7 cellular contexts compared by ENCODE assay signal in the genomic region with DNA sequence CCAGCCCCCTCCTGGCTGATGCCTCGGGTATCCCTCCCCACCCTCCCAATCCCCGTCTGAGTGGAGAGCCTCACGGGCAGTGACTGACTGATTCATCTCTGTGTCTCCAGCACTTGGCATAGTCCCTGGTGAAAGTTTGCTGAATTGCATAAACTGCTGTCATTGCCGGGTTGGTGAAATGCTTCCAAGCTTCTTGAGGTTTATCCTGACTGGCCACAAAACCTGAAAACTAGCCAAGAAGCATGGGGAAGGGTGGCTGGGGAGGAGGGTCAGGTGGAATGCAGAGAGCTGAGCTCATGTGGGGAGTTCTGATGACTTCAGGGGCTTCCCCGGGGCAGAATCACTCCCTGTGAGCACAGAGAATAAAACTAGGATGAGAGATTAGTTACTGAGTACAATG. TPM values are rescaled to one million over a fixed set of nuclear protein-coding genes. Genes with fewer than 3 reads are reported as not detected.
DNase-seq lines count a peak whose midpoint lies in the region; ATAC-seq and TF ChIP-seq lines count a peak whose summit lies in the region.

No MANE protein-coding gene starts in this region.

- ATAC-seq in lower lobe of right lung: peak; percentile 9 to 41

- WGBS in neuronal stem cell (ENCODE audit: extremely low coverage in 2 of 2, insufficient read length in 2 of 2, insufficient replicate concordance in 1 of 2), 2 donors: no CpG with 5 or more reads among the region's 5 CpGs

- H3K79me1 ChIP-seq in neuronal stem cell (ENCODE audit: low read depth, low read length): no peaks in the 10 kb centered on the region

- no peak overlapping the region for H3K14ac ChIP-seq in neuronal stem cell (ENCODE audit: low read length)

- no peak overlapping the region for H3K9ac ChIP-seq in colonic mucosa (ENCODE audit: low read depth in 2 of 2, low read length in 2 of 2)
- no peak overlapping the region for H3K9ac ChIP-seq in neuronal stem cell (ENCODE audit: low read depth, low read length, poor library complexity)

- H4K91ac ChIP-seq in neuronal stem cell (ENCODE audit: low read depth, low read length, poor library complexity): no peak overlapping the region

- DNase-seq in M059J (ENCODE audit: low read depth) (peak; percentile 100), colonic mucosa (peak; percentile 29), lower lobe of right lung (no peak), ureter (ENCODE audit: low spot score) (peak; percentile 71), NCI-H1092 (lab: John Stamatoyannopoulos, UW) (no peak), neuronal stem cell (ENCODE audit: low spot score) (no peak), NCI-H1105 treated with DMSO at 0.1 percent for 48 hours (lab: John Stamatoyannopoulos, UW) (no peak)

- H3K9me3 ChIP-seq in colonic mucosa (no peaks in the 10 kb centered on the region), lower lobe of right lung (no peaks in the 10 kb centered on the region), neuronal stem cell (replicated peaks in 1 of 2; ENCODE audit: control insufficient read depth in 2 of 2, insufficient read depth in 1 of 2, low read depth in 1 of 2, low read length in 2 of 2) (no peaks in the 10 kb centered on the region)

- no peaks in the 10 kb centered on the region for H3K4me1 ChIP-seq in colonic mucosa
- H3K4me1 ChIP-seq in lower lobe of right lung: peaks cover 26% of the 10 kb centered on the region
- H3K4me1 ChIP-seq in neuronal stem cell (ENCODE audit: control insufficient read depth in 2 of 2, insufficient read depth in 1 of 2, low read depth in 1 of 2, low read length in 2 of 2): peaks cover 6 to 13% of the 10 kb centered on the region in 2 donors

- no peaks in the 10 kb centered on the region for H3K36me3 ChIP-seq in colonic mucosa
- H3K36me3 ChIP-seq in lower lobe of right lung: no peaks in the 10 kb centered on the region
- H3K36me3 ChIP-seq in neuronal stem cell (replicated peaks in 1 of 2; ENCODE audit: control insufficient read depth in 2 of 2, insufficient read depth in 2 of 2, low read length in 2 of 2): no peaks in the 10 kb centered on the region

- TF ChIP-seq CTCF in colonic mucosa (IDR thresholded peaks at IDR 0.05) (no peak), lower lobe of right lung (IDR thresholded peaks at IDR 0.05) (no peak)

- no peaks in the 10 kb centered on the region for H3K27me3 ChIP-seq in colonic mucosa
- H3K27me3 ChIP-seq in lower lobe of right lung (ENCODE audit: low read depth): no peaks in the 10 kb centered on the region
- peaks cover 0 to 17% (median 4%) of the 10 kb centered on the region in 3 experiments for H3K27me3 ChIP-seq in neuronal stem cell (ENCODE audit: control insufficient read depth in 3 of 3, insufficient read depth in 3 of 3, low read depth in 1 of 3, low read length in 3 of 3)

- no peak overlapping the region for H3K23ac ChIP-seq in neuronal stem cell (ENCODE audit: low read depth, low read length, poor library complexity)

- no peak overlapping the region for H4K8ac ChIP-seq in neuronal stem cell (ENCODE audit: low read depth, low read length)

- H3K4me3 ChIP-seq in colonic mucosa (no peak overlapping the region), lower lobe of right lung (no peak overlapping the region), neuronal stem cell (ENCODE audit: low read length in 2 of 2) (no peak overlapping the region)

- H2BK120ac ChIP-seq in neuronal stem cell (ENCODE audit: low read depth, low read length): no peak overlapping the region

- no peak overlapping the region for H2AFZ ChIP-seq in neuronal stem cell (ENCODE audit: low read length)

- H3K4me2 ChIP-seq in neuronal stem cell (ENCODE audit: insufficient read depth, low read length, poor library complexity, severe bottlenecking): no peak overlapping the region

- H3K4ac ChIP-seq in neuronal stem cell (ENCODE audit: low read length): no peak overlapping the region

- H2AK5ac ChIP-seq in neuronal stem cell (ENCODE audit: low read depth, low read length): no peak overlapping the region

- no peak overlapping the region for H2BK15ac ChIP-seq in neuronal stem cell (ENCODE audit: low read length)

- no peak overlapping the region for H2BK12ac ChIP-seq in neuronal stem cell (ENCODE audit: low read length)

- no peak overlapping the region for H2BK5ac ChIP-seq in neuronal stem cell (ENCODE audit: low read length)

- no peak overlapping the region for H3K18ac ChIP-seq in neuronal stem cell (ENCODE audit: low read length)

- H3K27ac ChIP-seq in colonic mucosa: no peak overlapping the region
- H3K27ac ChIP-seq in lower lobe of right lung: no peak overlapping the region
- H3K27ac ChIP-seq in neuronal stem cell (replicated peaks; ENCODE audit: low read length): no peak overlapping the region

- intact Hi-C loops in colonic mucosa (cut with DNase I): no loop called here
- intact Hi-C loops in lower lobe of right lung (cut with DNase I): no loop called here

RNA-seq across cellular contexts. Expression of a gene that starts 56.9 kb away (rescaled TPM):
- total RNA-seq in M059J (2014; rRNA removed; shearing (Covaris generic)): not detected in 2 replicates
- total RNA-seq in colonic mucosa (1 to 10 TPM in 1 of 2 donors, under 1 TPM in 1; 0.94 to 4.2 TPM), lower lobe of right lung (14.0 TPM), ureter (2.0 TPM)
- polyA plus RNA-seq in neuronal stem cell (2013, experiment 1 of 2): 0.40 TPM
- 0.47 TPM for polyA plus RNA-seq in neuronal stem cell (2013, experiment 2 of 2)

Comparison
In these comparisons a context has a peak if more than half of its experiments do, and no peak if none do; other contexts are left out.
1. DNase-seq: peak in M059J (single experiment), colonic mucosa (single experiment) and ureter (single experiment); none in lower lobe of right lung (single experiment), NCI-H1092 (single experiment), neuronal stem cell (single experiment) and NCI-H1105 treated with DMSO at 0.1 percent for 48 hours (single experiment).